ENCODE assay signal across 9 cellular contexts in the genomic region with DNA sequence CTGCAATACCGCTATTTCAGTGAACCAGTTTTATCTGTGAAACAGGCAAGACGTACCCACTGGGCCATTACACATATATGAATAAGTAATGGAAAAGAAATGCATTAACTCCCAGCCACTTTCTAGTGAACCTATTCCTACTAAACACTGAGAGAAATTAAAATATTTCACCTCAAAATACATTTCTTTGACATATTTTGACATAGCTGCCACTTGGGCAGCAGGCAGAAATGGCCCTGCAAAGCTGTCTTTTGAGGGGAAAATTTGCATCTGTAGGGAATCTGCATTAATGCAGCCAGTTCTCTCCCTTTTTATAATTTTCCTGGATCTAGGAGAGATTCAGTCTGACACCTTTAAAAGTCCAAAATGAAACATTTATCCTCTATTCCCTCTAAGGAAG.
"Had no signal": no experiment of that assay in that cellular context is flagged by ENCODE, and none has a peak within 500 bp of the region (broad histone marks: within the 10 kb centered on the region; RNA-seq: fewer than 3 reads in every experiment).

No MANE protein-coding gene starts in this region.

- H3K9ac ChIP-seq: GM23248 had no signal

- H3K4me3 ChIP-seq: GM23248, HAP-1 had no signal

- ATAC-seq: HCT116 had no signal

- H3K4me1 ChIP-seq: HAP-1 had no signal

- H3K27ac ChIP-seq: GM23248 had no signal

- H2AFZ ChIP-seq: GM23248 had no signal

- FAIRE-seq: H54 had no signal

- H3K36me3 ChIP-seq: HAP-1 had no signal

- H3K4me1 Mint-ChIP-seq: H9 had no signal

- DNase-seq: GM23248, GOT3, H7, H9, HCEC 1CT, HFFc6 had no signal

- H3K4me3 Mint-ChIP-seq: H9, HFFc6 had no signal

- H3K27ac Mint-ChIP-seq: H9, HFFc6 had no signal
